1 cellular context compared by ENCODE assay signal in the genomic region with DNA sequence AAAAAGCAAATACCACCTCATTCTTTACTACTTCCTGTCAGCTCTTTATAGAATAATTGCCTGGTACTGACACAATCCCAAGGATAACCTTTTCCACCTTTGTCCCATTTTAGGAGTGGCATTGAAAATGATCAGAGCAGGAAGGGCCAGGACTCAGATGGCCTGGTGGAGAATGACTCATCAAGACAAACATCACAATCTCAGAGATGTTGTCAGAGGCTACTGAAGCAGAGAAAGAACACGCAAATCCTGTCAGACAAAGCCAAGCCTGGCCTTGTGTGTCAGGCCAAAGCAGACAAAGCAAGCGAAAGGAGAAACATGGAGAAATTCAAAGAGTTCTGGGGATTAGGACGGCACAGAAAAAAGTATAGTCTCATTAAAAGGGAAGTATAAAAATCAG.
TF ChIP-seq lines count a peak whose summit lies in the region.

No MANE protein-coding gene starts in this region.

TF ChIP-seq in HepG2, 621 proteins besides CTCF, POLR2A, EP300 and RAD21 (continued from another document and continues in another):
- TF ChIP-seq, protein P1, sequence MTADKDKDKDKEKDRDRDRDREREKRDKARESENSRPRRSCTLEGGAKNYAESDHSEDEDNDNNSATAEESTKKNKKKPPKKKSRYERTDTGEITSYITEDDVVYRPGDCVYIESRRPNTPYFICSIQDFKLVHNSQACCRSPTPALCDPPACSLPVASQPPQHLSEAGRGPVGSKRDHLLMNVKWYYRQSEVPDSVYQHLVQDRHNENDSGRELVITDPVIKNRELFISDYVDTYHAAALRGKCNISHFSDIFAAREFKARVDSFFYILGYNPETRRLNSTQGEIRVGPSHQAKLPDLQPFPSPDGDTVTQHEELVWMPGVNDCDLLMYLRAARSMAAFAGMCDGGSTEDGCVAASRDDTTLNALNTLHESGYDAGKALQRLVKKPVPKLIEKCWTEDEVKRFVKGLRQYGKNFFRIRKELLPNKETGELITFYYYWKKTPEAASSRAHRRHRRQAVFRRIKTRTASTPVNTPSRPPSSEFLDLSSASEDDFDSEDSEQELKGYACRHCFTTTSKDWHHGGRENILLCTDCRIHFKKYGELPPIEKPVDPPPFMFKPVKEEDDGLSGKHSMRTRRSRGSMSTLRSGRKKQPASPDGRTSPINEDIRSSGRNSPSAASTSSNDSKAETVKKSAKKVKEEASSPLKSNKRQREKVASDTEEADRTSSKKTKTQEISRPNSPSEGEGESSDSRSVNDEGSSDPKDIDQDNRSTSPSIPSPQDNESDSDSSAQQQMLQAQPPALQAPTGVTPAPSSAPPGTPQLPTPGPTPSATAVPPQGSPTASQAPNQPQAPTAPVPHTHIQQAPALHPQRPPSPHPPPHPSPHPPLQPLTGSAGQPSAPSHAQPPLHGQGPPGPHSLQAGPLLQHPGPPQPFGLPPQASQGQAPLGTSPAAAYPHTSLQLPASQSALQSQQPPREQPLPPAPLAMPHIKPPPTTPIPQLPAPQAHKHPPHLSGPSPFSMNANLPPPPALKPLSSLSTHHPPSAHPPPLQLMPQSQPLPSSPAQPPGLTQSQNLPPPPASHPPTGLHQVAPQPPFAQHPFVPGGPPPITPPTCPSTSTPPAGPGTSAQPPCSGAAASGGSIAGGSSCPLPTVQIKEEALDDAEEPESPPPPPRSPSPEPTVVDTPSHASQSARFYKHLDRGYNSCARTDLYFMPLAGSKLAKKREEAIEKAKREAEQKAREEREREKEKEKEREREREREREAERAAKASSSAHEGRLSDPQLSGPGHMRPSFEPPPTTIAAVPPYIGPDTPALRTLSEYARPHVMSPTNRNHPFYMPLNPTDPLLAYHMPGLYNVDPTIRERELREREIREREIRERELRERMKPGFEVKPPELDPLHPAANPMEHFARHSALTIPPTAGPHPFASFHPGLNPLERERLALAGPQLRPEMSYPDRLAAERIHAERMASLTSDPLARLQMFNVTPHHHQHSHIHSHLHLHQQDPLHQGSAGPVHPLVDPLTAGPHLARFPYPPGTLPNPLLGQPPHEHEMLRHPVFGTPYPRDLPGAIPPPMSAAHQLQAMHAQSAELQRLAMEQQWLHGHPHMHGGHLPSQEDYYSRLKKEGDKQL (CRISPR knock-in tag; IDR thresholded peaks at IDR 0.05; ENCODE audit: low read depth) = peak; percentile 85; the same call in 1 of the 2 replicates
- TF ChIP-seq, protein P2, sequence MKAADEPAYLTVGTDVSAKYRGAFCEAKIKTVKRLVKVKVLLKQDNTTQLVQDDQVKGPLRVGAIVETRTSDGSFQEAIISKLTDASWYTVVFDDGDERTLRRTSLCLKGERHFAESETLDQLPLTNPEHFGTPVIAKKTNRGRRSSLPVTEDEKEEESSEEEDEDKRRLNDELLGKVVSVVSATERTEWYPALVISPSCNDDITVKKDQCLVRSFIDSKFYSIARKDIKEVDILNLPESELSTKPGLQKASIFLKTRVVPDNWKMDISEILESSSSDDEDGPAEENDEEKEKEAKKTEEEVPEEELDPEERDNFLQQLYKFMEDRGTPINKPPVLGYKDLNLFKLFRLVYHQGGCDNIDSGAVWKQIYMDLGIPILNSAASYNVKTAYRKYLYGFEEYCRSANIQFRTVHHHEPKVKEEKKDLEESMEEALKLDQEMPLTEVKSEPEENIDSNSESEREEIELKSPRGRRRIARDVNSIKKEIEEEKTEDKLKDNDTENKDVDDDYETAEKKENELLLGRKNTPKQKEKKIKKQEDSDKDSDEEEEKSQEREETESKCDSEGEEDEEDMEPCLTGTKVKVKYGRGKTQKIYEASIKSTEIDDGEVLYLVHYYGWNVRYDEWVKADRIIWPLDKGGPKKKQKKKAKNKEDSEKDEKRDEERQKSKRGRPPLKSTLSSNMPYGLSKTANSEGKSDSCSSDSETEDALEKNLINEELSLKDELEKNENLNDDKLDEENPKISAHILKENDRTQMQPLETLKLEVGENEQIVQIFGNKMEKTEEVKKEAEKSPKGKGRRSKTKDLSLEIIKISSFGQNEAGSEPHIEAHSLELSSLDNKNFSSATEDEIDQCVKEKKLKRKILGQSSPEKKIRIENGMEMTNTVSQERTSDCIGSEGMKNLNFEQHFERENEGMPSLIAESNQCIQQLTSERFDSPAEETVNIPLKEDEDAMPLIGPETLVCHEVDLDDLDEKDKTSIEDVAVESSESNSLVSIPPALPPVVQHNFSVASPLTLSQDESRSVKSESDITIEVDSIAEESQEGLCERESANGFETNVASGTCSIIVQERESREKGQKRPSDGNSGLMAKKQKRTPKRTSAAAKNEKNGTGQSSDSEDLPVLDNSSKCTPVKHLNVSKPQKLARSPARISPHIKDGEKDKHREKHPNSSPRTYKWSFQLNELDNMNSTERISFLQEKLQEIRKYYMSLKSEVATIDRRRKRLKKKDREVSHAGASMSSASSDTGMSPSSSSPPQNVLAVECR (CRISPR knock-in tag; IDR thresholded peaks at IDR 0.05; ENCODE audit: borderline replicate concordance) = no peak; the same call in 1 of the 2 replicates
- no peak for TF ChIP-seq MLLT10 (CRISPR knock-in tag; IDR thresholded peaks at IDR 0.05)
- no peak for TF ChIP-seq ZNF850 (CRISPR knock-in tag; conservative IDR thresholded peaks at IDR 0.05)
- TF ChIP-seq, protein P3, sequence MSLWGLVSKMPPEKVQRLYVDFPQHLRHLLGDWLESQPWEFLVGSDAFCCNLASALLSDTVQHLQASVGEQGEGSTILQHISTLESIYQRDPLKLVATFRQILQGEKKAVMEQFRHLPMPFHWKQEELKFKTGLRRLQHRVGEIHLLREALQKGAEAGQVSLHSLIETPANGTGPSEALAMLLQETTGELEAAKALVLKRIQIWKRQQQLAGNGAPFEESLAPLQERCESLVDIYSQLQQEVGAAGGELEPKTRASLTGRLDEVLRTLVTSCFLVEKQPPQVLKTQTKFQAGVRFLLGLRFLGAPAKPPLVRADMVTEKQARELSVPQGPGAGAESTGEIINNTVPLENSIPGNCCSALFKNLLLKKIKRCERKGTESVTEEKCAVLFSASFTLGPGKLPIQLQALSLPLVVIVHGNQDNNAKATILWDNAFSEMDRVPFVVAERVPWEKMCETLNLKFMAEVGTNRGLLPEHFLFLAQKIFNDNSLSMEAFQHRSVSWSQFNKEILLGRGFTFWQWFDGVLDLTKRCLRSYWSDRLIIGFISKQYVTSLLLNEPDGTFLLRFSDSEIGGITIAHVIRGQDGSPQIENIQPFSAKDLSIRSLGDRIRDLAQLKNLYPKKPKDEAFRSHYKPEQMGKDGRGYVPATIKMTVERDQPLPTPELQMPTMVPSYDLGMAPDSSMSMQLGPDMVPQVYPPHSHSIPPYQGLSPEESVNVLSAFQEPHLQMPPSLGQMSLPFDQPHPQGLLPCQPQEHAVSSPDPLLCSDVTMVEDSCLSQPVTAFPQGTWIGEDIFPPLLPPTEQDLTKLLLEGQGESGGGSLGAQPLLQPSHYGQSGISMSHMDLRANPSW (CRISPR knock-in tag; IDR thresholded peaks at IDR 0.05; ENCODE audit: borderline replicate concordance) = no peak
- TF ChIP-seq ZNF781 (CRISPR knock-in tag; IDR thresholded peaks at IDR 0.05; ENCODE audit: borderline replicate concordance, not compliant biosample characterization) = no peak
- peak; percentile 90 for TF ChIP-seq ZNF644 (CRISPR knock-in tag; IDR thresholded peaks at IDR 0.05; ENCODE audit: low read depth)
- peak; percentile 94 for TF ChIP-seq ISL2 (CRISPR knock-in tag; IDR thresholded peaks at IDR 0.05)
- TF ChIP-seq, protein P4, sequence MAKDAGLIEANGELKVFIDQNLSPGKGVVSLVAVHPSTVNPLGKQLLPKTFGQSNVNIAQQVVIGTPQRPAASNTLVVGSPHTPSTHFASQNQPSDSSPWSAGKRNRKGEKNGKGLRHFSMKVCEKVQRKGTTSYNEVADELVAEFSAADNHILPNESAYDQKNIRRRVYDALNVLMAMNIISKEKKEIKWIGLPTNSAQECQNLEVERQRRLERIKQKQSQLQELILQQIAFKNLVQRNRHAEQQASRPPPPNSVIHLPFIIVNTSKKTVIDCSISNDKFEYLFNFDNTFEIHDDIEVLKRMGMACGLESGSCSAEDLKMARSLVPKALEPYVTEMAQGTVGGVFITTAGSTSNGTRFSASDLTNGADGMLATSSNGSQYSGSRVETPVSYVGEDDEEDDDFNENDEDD (CRISPR knock-in tag; IDR thresholded peaks at IDR 0.05; ENCODE audit: borderline replicate concordance) = no peak
- no peak for TF ChIP-seq PHF8 (CRISPR knock-in tag; IDR thresholded peaks at IDR 0.05)
- peak; percentile 79 for TF ChIP-seq ZNF205 (CRISPR knock-in tag; IDR thresholded peaks at IDR 0.05)
- no peak for TF ChIP-seq XBP1 (CRISPR knock-in tag; IDR thresholded peaks at IDR 0.05)
- 0 out of 2 replicates have a peak, but pooled peaks have one; percentile 53 for TF ChIP-seq ZNF605 (CRISPR knock-in tag; IDR thresholded peaks at IDR 0.05)
- no peak for TF ChIP-seq ZNF432 (CRISPR knock-in tag; IDR thresholded peaks at IDR 0.05; ENCODE audit: borderline replicate concordance)
- no peak for TF ChIP-seq ZNF737 (CRISPR knock-in tag; IDR thresholded peaks at IDR 0.05; ENCODE audit: borderline replicate concordance)
- TF ChIP-seq JUNB (CRISPR knock-in tag; IDR thresholded peaks at IDR 0.05; ENCODE audit: borderline replicate concordance) = peak; percentile 98
- TF ChIP-seq MXD4 (CRISPR knock-in tag; IDR thresholded peaks at IDR 0.05) = 0 out of 2 replicates have a peak, but pooled peaks have one; percentile 37
- no peak for TF ChIP-seq ZNF616 (CRISPR knock-in tag; IDR thresholded peaks at IDR 0.05; ENCODE audit: low read depth)
- TF ChIP-seq CC2D1A (CRISPR knock-in tag; IDR thresholded peaks at IDR 0.05) = no peak
- TF ChIP-seq, protein P5, sequence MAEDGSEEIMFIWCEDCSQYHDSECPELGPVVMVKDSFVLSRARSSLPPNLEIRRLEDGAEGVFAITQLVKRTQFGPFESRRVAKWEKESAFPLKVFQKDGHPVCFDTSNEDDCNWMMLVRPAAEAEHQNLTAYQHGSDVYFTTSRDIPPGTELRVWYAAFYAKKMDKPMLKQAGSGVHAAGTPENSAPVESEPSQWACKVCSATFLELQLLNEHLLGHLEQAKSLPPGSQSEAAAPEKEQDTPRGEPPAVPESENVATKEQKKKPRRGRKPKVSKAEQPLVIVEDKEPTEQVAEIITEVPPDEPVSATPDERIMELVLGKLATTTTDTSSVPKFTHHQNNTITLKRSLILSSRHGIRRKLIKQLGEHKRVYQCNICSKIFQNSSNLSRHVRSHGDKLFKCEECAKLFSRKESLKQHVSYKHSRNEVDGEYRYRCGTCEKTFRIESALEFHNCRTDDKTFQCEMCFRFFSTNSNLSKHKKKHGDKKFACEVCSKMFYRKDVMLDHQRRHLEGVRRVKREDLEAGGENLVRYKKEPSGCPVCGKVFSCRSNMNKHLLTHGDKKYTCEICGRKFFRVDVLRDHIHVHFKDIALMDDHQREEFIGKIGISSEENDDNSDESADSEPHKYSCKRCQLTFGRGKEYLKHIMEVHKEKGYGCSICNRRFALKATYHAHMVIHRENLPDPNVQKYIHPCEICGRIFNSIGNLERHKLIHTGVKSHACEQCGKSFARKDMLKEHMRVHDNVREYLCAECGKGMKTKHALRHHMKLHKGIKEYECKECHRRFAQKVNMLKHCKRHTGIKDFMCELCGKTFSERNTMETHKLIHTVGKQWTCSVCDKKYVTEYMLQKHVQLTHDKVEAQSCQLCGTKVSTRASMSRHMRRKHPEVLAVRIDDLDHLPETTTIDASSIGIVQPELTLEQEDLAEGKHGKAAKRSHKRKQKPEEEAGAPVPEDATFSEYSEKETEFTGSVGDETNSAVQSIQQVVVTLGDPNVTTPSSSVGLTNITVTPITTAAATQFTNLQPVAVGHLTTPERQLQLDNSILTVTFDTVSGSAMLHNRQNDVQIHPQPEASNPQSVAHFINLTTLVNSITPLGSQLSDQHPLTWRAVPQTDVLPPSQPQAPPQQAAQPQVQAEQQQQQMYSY (CRISPR knock-in tag; IDR thresholded peaks at IDR 0.05) = peak; percentile 97
- no peak for TF ChIP-seq ZNF333 (CRISPR knock-in tag; IDR thresholded peaks at IDR 0.05; ENCODE audit: borderline replicate concordance)
- TF ChIP-seq ZNF263 (CRISPR knock-in tag; IDR thresholded peaks at IDR 0.05) = no peak
- peak; percentile 73 for TF ChIP-seq ZNF121 (CRISPR knock-in tag; IDR thresholded peaks at IDR 0.05)
- TF ChIP-seq FOXK1 (CRISPR knock-in tag; IDR thresholded peaks at IDR 0.05; ENCODE audit: borderline replicate concordance, low read depth) = peak; percentile 79; the same call in 1 of the 2 replicates
- TF ChIP-seq ZNF777 (CRISPR knock-in tag; IDR thresholded peaks at IDR 0.05) = no peak
- TF ChIP-seq, protein P6, sequence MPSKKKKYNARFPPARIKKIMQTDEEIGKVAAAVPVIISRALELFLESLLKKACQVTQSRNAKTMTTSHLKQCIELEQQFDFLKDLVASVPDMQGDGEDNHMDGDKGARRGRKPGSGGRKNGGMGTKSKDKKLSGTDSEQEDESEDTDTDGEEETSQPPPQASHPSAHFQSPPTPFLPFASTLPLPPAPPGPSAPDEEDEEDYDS (CRISPR knock-in tag; IDR thresholded peaks at IDR 0.05) = peak; percentile 36; the same call in 1 of the 2 replicates
- no peak for TF ChIP-seq SRSF9 (IDR thresholded peaks at IDR 0.05; ENCODE audit: borderline replicate concordance, insufficient read depth, low read depth, low read length, poor library complexity, severe bottlenecking)
- no peak for TF ChIP-seq ZMAT3 (CRISPR knock-in tag; conservative IDR thresholded peaks at IDR 0.05)
- TF ChIP-seq CCAR2 (optimal IDR thresholded peaks at IDR 0.05; ENCODE audit: low read depth, low read length) = no peak
- TF ChIP-seq KLF16 (CRISPR knock-in tag; IDR thresholded peaks at IDR 0.05) = peak in 1 of 2 experiments; percentile 62; a peak in 1 of 4 replicates
- TF ChIP-seq, protein P7, sequence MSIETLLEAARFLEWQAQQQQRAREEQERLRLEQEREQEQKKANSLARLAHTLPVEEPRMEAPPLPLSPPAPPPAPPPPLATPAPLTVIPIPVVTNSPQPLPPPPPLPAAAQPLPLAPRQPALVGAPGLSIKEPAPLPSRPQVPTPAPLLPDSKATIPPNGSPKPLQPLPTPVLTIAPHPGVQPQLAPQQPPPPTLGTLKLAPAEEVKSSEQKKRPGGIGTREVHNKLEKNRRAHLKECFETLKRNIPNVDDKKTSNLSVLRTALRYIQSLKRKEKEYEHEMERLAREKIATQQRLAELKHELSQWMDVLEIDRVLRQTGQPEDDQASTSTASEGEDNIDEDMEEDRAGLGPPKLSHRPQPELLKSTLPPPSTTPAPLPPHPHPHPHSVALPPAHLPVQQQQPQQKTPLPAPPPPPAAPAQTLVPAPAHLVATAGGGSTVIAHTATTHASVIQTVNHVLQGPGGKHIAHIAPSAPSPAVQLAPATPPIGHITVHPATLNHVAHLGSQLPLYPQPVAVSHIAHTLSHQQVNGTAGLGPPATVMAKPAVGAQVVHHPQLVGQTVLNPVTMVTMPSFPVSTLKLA (IDR thresholded peaks at IDR 0.05) = no peak
- TF ChIP-seq ZFYVE20 (CRISPR knock-in tag; IDR thresholded peaks at IDR 0.05; ENCODE audit: borderline replicate concordance, low read depth) = no peak
- 0 out of 2 replicates have a peak, but pooled peaks have one; percentile 43 for TF ChIP-seq HHEX (CRISPR knock-in tag; IDR thresholded peaks at IDR 0.05)
- TF ChIP-seq MYC (CRISPR knock-in tag; IDR thresholded peaks at IDR 0.05; ENCODE audit: borderline replicate concordance) = no peak
- peak; percentile 48; the same call in 1 of the 2 replicates for TF ChIP-seq FOXA1 (IDR thresholded peaks at IDR 0.05)
- TF ChIP-seq FOXA1 (CRISPR knock-in tag; IDR thresholded peaks at IDR 0.05) = peak; percentile 95
- TF ChIP-seq ZBTB38 (CRISPR knock-in tag; IDR thresholded peaks at IDR 0.05) = no peak
- no peak for TF ChIP-seq POLR2AphosphoS2 (IDR thresholded peaks at IDR 0.05; ENCODE audit: low read depth, low read length)
- TF ChIP-seq RXRB (CRISPR knock-in tag; IDR thresholded peaks at IDR 0.05; ENCODE audit: borderline replicate concordance) = peak; percentile 98
- TF ChIP-seq MED1 (CRISPR knock-in tag; IDR thresholded peaks at IDR 0.05) = peak; percentile 97
- TF ChIP-seq MED8 (CRISPR knock-in tag; IDR thresholded peaks at IDR 0.05; ENCODE audit: insufficient replicate concordance) = peak; percentile 38
- no peak for TF ChIP-seq GTF3A (CRISPR knock-in tag; conservative IDR thresholded peaks at IDR 0.05)
